28 cellular contexts compared by ENCODE assay signal in genomic region chr12:92947589-92948215, GRCh38.
"Had no signal": no experiment of that assay in that cellular context is flagged by ENCODE, and none has a peak within 500 bp of the region (broad histone marks: within the 10 kb centered on the region; RNA-seq: fewer than 3 reads in every experiment).

No MANE protein-coding gene starts in this region.

- ATAC-seq: effector memory CD8-positive, alpha-beta T cell; esophagus mucosa; gastrocnemius medialis; heart right ventricle; left cardiac atrium; left lung; left ventricle myocardium superior; lower lobe of right lung; mucosa of descending colon; naive thymus-derived CD8-positive, alpha-beta T cell had no signal

- H3K27ac ChIP-seq: epithelial cell of prostate, esophagus squamous epithelium, gastrocnemius medialis, heart right ventricle, left lung, lower lobe of right lung had no signal

- DNase-seq: cortex of kidney; effector CD8-positive, alpha-beta T cell; effector memory CD8-positive, alpha-beta T cell; endodermal cell; erythroblast; esophagus squamous epithelium; foreskin fibroblast; foreskin melanocyte; gastrocnemius medialis; glutamatergic neuron; head of caudate nucleus; heart right ventricle; hippocampal formation; left cardiac atrium; left lung; left ventricle myocardium superior; lower lobe of right lung; mesenchymal stem cell; mucosa of descending colon; naive B cell; naive thymus-derived CD8-positive, alpha-beta T cell had no signal

- H3K36me3 Mint-ChIP-seq: mesothelial cell of epicardium; naive thymus-derived CD8-positive, alpha-beta T cell had no signal

- H3K4me1 ChIP-seq: gastrocnemius medialis, lower lobe of right lung had no signal

- FAIRE-seq: endometrium, islet of Langerhans, keratinocyte had no signal

- H3K27me3 Mint-ChIP-seq: dendritic cell treated with granulocyte-macrophage colony-stimulating factor and Interleukin-4, amounts not matched to agents 40 ng/mL and 50 ng/mL, for 4 days; naive B cell had no signal

- H3K27me3 ChIP-seq: esophagus squamous epithelium, gastrocnemius medialis, heart right ventricle, left lung had no signal

- H3K36me3 ChIP-seq: esophagus squamous epithelium, gastrocnemius medialis, heart right ventricle, left lung, lower lobe of right lung had no signal

- H3K27ac Mint-ChIP-seq: dendritic cell treated with granulocyte-macrophage colony-stimulating factor and Interleukin-4, amounts not matched to agents 40 ng/mL and 50 ng/mL, for 4 days; effector memory CD8-positive, alpha-beta T cell; endodermal cell; mesothelial cell of epicardium had no signal

- H3K4me3 ChIP-seq: esophagus squamous epithelium, gastrocnemius medialis, heart right ventricle, left lung, lower lobe of right lung, mucosa of descending colon had no signal

- H3K4me3 Mint-ChIP-seq: dendritic cell treated with granulocyte-macrophage colony-stimulating factor and Interleukin-4, amounts not matched to agents 40 ng/mL and 50 ng/mL, for 4 days; effector memory CD8-positive, alpha-beta T cell; endodermal cell; mesothelial cell of epicardium; naive thymus-derived CD8-positive, alpha-beta T cell had no signal

- H3K9me3 ChIP-seq: esophagus squamous epithelium, gastrocnemius medialis, left lung, lower lobe of right lung, mucosa of descending colon had no signal
